Comparison of ENCODE assay signal across 23 cellular contexts in genomic region chr5:122228728-122229392, GRCh38.
A peak's percentile ranks its signal among the peaks of the same experiment; 100 is the strongest.
DNase-seq lines count a peak whose midpoint lies in the region; ATAC-seq and TF ChIP-seq lines count a peak whose summit lies in the region.
"Had no signal": no experiment of that assay in that cellular context is flagged by ENCODE, and none has a peak within 500 bp of the region (broad histone marks: within the 10 kb centered on the region; RNA-seq: fewer than 3 reads in every experiment).

No MANE protein-coding gene starts in this region.

- H3K27ac ChIP-seq in H9 (ENCODE audit: insufficient read length, low read depth, low read length) (no peak overlapping the region), HUES64 (ENCODE audit: low read depth, low read length) (peak overlapping the region; percentile 10; the same call in 1 of the 2 replicates), neural progenitor cell (no peak overlapping the region), testis (no peak overlapping the region)
- H3K27ac ChIP-seq: BLaER1 treated with 17β-estradiol and CSF1 and Interleukin-3, amounts not matched to agents 10 nM and 100 nM; GM23248 had no signal

- H3K4me1 Mint-ChIP-seq in H9 (peaks cover 21% of the 10 kb centered on the region in 2 experiments), WTC11 (peaks cover 21% of the 10 kb centered on the region), neural progenitor cell (no peaks in the 10 kb centered on the region)
- H3K4me1 Mint-ChIP-seq: B cell; CD4-positive, CD25-positive, alpha-beta regulatory T cell; CD8-positive, alpha-beta memory T cell had no signal

- no peak overlapping the region for H4K91ac ChIP-seq in H9 (ENCODE audit: insufficient read length, low read depth, low read length)

- peak; percentile 52 for ATAC-seq in WTC11
- ATAC-seq in GM18870 (IDR thresholded peaks at IDR 0.05; ENCODE audit: unreplicated experiment), result no peak
- no peak for ATAC-seq in HG03097 (IDR thresholded peaks at IDR 0.05; ENCODE audit: low FRiP score, unreplicated experiment)
- ATAC-seq: GM12878 had no signal

- H3K27ac Mint-ChIP-seq in H9, result peak overlapping the region; percentile 57 to 79 (median 68)
- peak overlapping the region; percentile 96 for H3K27ac Mint-ChIP-seq in WTC11
- H3K27ac Mint-ChIP-seq in neural progenitor cell, result no peak overlapping the region
- H3K27ac Mint-ChIP-seq: B cell; CD4-positive, CD25-positive, alpha-beta regulatory T cell; CD8-positive, alpha-beta memory T cell had no signal

- no peak overlapping the region for H4K8ac ChIP-seq in H9 (replicated peaks; ENCODE audit: insufficient read length, low read depth, low read length)

- H3K9ac ChIP-seq in H9 (ENCODE audit: extremely low read depth, insufficient read length, low read length) (no peak overlapping the region), HUES64 (ENCODE audit: low read depth, low read length) (no peak overlapping the region), neural progenitor cell (no peak overlapping the region)
- H3K9ac ChIP-seq: BLaER1 treated with 17β-estradiol and CSF1 and Interleukin-3, amounts not matched to agents 10 nM and 100 nM; GM23248 had no signal

- H3K9me3 Mint-ChIP-seq in H9 (0 out of 5 replicates have a peak, but pooled peaks cover 0 to 5% of the 10 kb centered on the region in 2 experiments), WTC11 (peaks cover 14% of the 10 kb centered on the region), neural progenitor cell (no peaks in the 10 kb centered on the region)

- no peaks in the 10 kb centered on the region for H3K27me3 Mint-ChIP-seq in H9 (ENCODE audit: low read depth)
- H3K27me3 Mint-ChIP-seq in WTC11 (ENCODE audit: low read depth), result no peaks in the 10 kb centered on the region
- H3K27me3 Mint-ChIP-seq in neural progenitor cell (ENCODE audit: insufficient read depth, low read depth), result no peaks in the 10 kb centered on the region
- H3K27me3 Mint-ChIP-seq: B cell; CD4-positive, CD25-positive, alpha-beta regulatory T cell; CD8-positive, alpha-beta memory T cell had no signal

- H3K4me3 ChIP-seq in HUES64 (ENCODE audit: low read length), result no peak overlapping the region
- H3K4me3 ChIP-seq in neural progenitor cell, result no peak overlapping the region
- H3K4me3 ChIP-seq in testis, result no peak overlapping the region
- H3K4me3 ChIP-seq: BLaER1 treated with 17β-estradiol and CSF1 and Interleukin-3, amounts not matched to agents 10 nM and 100 nM; GM12878; GM23248 had no signal

- H3T11ph ChIP-seq in H9 (ENCODE audit: low read length), result no peak overlapping the region

- H3K27me3 ChIP-seq in H9 (ENCODE audit: insufficient read depth, low read length), result no peaks in the 10 kb centered on the region
- H3K27me3 ChIP-seq in HUES64 (ENCODE audit: insufficient read depth, low read length), result no peaks in the 10 kb centered on the region
- H3K27me3 ChIP-seq in neural progenitor cell, result no peaks in the 10 kb centered on the region
- no peaks in the 10 kb centered on the region for H3K27me3 ChIP-seq in testis
- H3K27me3 ChIP-seq: BLaER1 treated with 17β-estradiol and CSF1 and Interleukin-3, amounts not matched to agents 10 nM and 100 nM had no signal

- TF ChIP-seq POLR2A in testis (IDR thresholded peaks at IDR 0.05), result no peak

- no peaks in the 10 kb centered on the region for H3F3A ChIP-seq in neural progenitor cell (ENCODE audit: low read depth)

- H2AFZ ChIP-seq in H9 (ENCODE audit: low read length) (peak overlapping the region; percentile 49), neural progenitor cell (replicated peaks) (peak overlapping the region; percentile 90)
- H2AFZ ChIP-seq: GM23248 had no signal

- H2BK15ac ChIP-seq in H9 (ENCODE audit: low read depth, low read length), result no peak overlapping the region

- H3K36me3 ChIP-seq in HUES64 (ENCODE audit: insufficient read depth, low read length), result no peaks in the 10 kb centered on the region
- no peaks in the 10 kb centered on the region for H3K36me3 ChIP-seq in neural progenitor cell
- H3K36me3 ChIP-seq in testis (ENCODE audit: low read depth, missing control alignments), result no peaks in the 10 kb centered on the region
- H3K36me3 ChIP-seq: BLaER1 treated with 17β-estradiol and CSF1 and Interleukin-3, amounts not matched to agents 10 nM and 100 nM had no signal

- H3K56ac ChIP-seq in H9 (ENCODE audit: insufficient read length, low read depth, low read length), result no peak overlapping the region

- no peak for DNase-seq in H9
- DNase-seq in WTC11 (ENCODE audit: low spot score), result no peak
- no peak for DNase-seq in neural progenitor cell (ENCODE audit: low spot score)
- DNase-seq in KBM-7, result no peak
- no peak for DNase-seq in testis
- DNase-seq: CD4-positive, CD25-positive, alpha-beta regulatory T cell; CD8-positive, alpha-beta memory T cell; COR-L47; DMS 273 treated with DMSO at 0.1 percent for 48 hours; DMS53; DND-41; EL; GM23248; H7; IMR-90; Kasumi-1; KG1 had no signal

- H3K36me3 Mint-ChIP-seq in H9 (ENCODE audit: insufficient read depth in 1 of 3, low read depth in 3 of 3) (peaks cover 0 to 4% (median 0%) of the 10 kb centered on the region in 3 experiments; a peak in 1 of 7 replicates), WTC11 (peaks cover 3% of the 10 kb centered on the region; the same call in 1 of the 2 replicates), neural progenitor cell (no peaks in the 10 kb centered on the region)
- H3K36me3 Mint-ChIP-seq: CD4-positive, CD25-positive, alpha-beta regulatory T cell; CD8-positive, alpha-beta memory T cell had no signal

- no peak overlapping the region for H2BK12ac ChIP-seq in H9 (ENCODE audit: insufficient read length, low read depth, low read length)

- in situ Hi-C loops in KBM-7 (cut with MboI; ENCODE audit: low pct_unique_long_range_greater_than_20kb, low sequenced_read_pairs), result no loop called here

- no peak overlapping the region for H2BK120ac ChIP-seq in H9 (ENCODE audit: low read depth, low read length, poor library complexity, severe bottlenecking)

- no peak overlapping the region for H2AK5ac ChIP-seq in H9 (ENCODE audit: insufficient read length, low read length)

- no peak overlapping the region for H3K23ac ChIP-seq in H9 (ENCODE audit: insufficient read length, low read depth, low read length)

- H3K18ac ChIP-seq in H9 (ENCODE audit: insufficient read length, low read depth, low read length), result peak overlapping the region; percentile 64

- H4K20me1 ChIP-seq in H9 (ENCODE audit: control insufficient read depth, insufficient read depth, insufficient read length) (no peaks in the 10 kb centered on the region), neural progenitor cell (ENCODE audit: low read depth) (no peaks in the 10 kb centered on the region)
- H4K20me1 ChIP-seq: BLaER1 treated with 17β-estradiol and CSF1 and Interleukin-3, amounts not matched to agents 10 nM and 100 nM had no signal

- no peak overlapping the region for H4K5ac ChIP-seq in H9 (ENCODE audit: insufficient read length, low read depth, low read length)

- intact Hi-C loops in testis (cut with DNase I; ENCODE audit: low total_unique reads), result no loop called here

- H3K23me2 ChIP-seq in H9 (ENCODE audit: insufficient read length, low read depth, low read length, poor library complexity, severe bottlenecking), result no peaks in the 10 kb centered on the region

- H3K4me2 ChIP-seq in H9 (ENCODE audit: insufficient read depth, insufficient read length, low read length) (no peak overlapping the region), neural progenitor cell (no peak overlapping the region)
- H3K4me2 ChIP-seq: BLaER1 treated with 17β-estradiol and CSF1 and Interleukin-3, amounts not matched to agents 10 nM and 100 nM had no signal

- no peak for TF ChIP-seq CTCF in H9 (conservative IDR thresholded peaks at IDR 0.05)
- TF ChIP-seq CTCF in WTC11 (IDR thresholded peaks at IDR 0.05), result no peak
- no peak for TF ChIP-seq CTCF in neural progenitor cell (IDR thresholded peaks at IDR 0.05)
- TF ChIP-seq CTCF in testis (IDR thresholded peaks at IDR 0.05), result no peak

- H2BK20ac ChIP-seq in H9 (ENCODE audit: low read depth, low read length, poor library complexity, severe bottlenecking), result no peak overlapping the region

- CTCF ChIA-PET in WTC11 (lab: Charles Lee), result no interaction called here

- no peak overlapping the region for H2BK5ac ChIP-seq in H9 (ENCODE audit: insufficient read length, low read length)

- no peak overlapping the region for H3K14ac ChIP-seq in H9 (ENCODE audit: insufficient read depth, low read length)

- no peaks in the 10 kb centered on the region; the same call in 1 of the 2 replicates for H3K4me1 ChIP-seq in H9 (ENCODE audit: insufficient read depth, low read length)
- peaks cover 6% of the 10 kb centered on the region for H3K4me1 ChIP-seq in HUES64 (ENCODE audit: insufficient read depth, low read length)
- no peaks in the 10 kb centered on the region for H3K4me1 ChIP-seq in neural progenitor cell
- no peaks in the 10 kb centered on the region for H3K4me1 ChIP-seq in testis
- H3K4me1 ChIP-seq: BLaER1 treated with 17β-estradiol and CSF1 and Interleukin-3, amounts not matched to agents 10 nM and 100 nM had no signal

- WGBS in H9 (ENCODE audit: extremely low coverage, insufficient read length, low lambda C conversion rate), result no CpG with 5 or more reads among the region's 11 CpGs
- 91% methylated on average over 11 of the region's 11 CpGs for WGBS in HUES64
- 66 to 83% methylated on average over 11 of the region's 11 CpGs for WGBS in testis, 2 donors

- no peaks in the 10 kb centered on the region for H3K79me2 ChIP-seq in H9 (ENCODE audit: insufficient read depth, low read length)
- H3K79me2 ChIP-seq in neural progenitor cell (ENCODE audit: low read depth), result no peaks in the 10 kb centered on the region

- H3K4me3 Mint-ChIP-seq in H9, result no peak overlapping the region
- H3K4me3 Mint-ChIP-seq in WTC11, result no peak overlapping the region
- H3K4me3 Mint-ChIP-seq in neural progenitor cell, result no peak overlapping the region
- H3K4me3 Mint-ChIP-seq: B cell; CD4-positive, CD25-positive, alpha-beta regulatory T cell; CD8-positive, alpha-beta memory T cell had no signal

- H3K9me3 ChIP-seq in H9 (ENCODE audit: control insufficient read depth, low read depth, low read length) (no peaks in the 10 kb centered on the region), HUES64 (ENCODE audit: insufficient read depth, low read depth, low read length) (peaks cover 4% of the 10 kb centered on the region; the same call in 1 of the 2 replicates), neural progenitor cell (ENCODE audit: low read depth) (no peaks in the 10 kb centered on the region), testis (no peaks in the 10 kb centered on the region)
- H3K9me3 ChIP-seq: BLaER1 treated with 17β-estradiol and CSF1 and Interleukin-3, amounts not matched to agents 10 nM and 100 nM had no signal

- no peaks in the 10 kb centered on the region for H3K79me1 ChIP-seq in H9 (ENCODE audit: insufficient read depth, low read depth, low read length, poor library complexity, severe bottlenecking)

- POLR2A ChIA-PET in WTC11 (lab: Charles Lee), result no interaction called here

- no peak overlapping the region for H3K4ac ChIP-seq in H9 (ENCODE audit: low read depth, low read length)

TF ChIP-seq in WTC11, 78 proteins besides CTCF, POLR2A, EP300 and RAD21:
- TF ChIP-seq ZNF317 (CRISPR knock-in tag; IDR thresholded peaks at IDR 0.05; ENCODE audit: borderline replicate concordance, low read depth) (peak; percentile 84), ETV6 (CRISPR knock-in tag; IDR thresholded peaks at IDR 0.05) (no peak)
